In genomic region chr1:165945911-165946310, GRCh38 we compare ENCODE assay signal across 39 cellular contexts.
"Had no signal": no experiment of that assay in that cellular context is flagged by ENCODE, and none has a peak within 500 bp of the region (broad histone marks: within the 10 kb centered on the region; RNA-seq: fewer than 3 reads in every experiment).

No MANE protein-coding gene starts in this region.

- H3K9me3 ChIP-seq: adrenal gland, ascending aorta, body of pancreas, breast epithelium had no signal

- H3K4me1 ChIP-seq: adrenal gland, ascending aorta, body of pancreas, breast epithelium had no signal

- H3K27ac ChIP-seq: adrenal gland, ascending aorta, body of pancreas, brain microvascular endothelial cell, breast epithelium, cardiac muscle cell had no signal

- H3K4me1 Mint-ChIP-seq: activated naive CD4-positive, alpha-beta T cell treated with anti-CD3 and anti-CD28 coated beads, Interleukin-2, amount 10 ng/mL, durations not matched to agents 7 days and 5 days; activated naive CD4-positive, alpha-beta T cell treated with anti-CD3 and anti-CD28 coated beads, Interleukin-2, amount 50 U/mL, for 24 hours; activated naive CD8-positive, alpha-beta T cell treated with anti-CD3 and anti-CD28 coated beads for 36 hours; activated naive CD8-positive, alpha-beta T cell treated with anti-CD3 and anti-CD28 coated beads, Interleukin-2, amount 10 ng/mL, durations not matched to agents 7 days and 5 days; activated naive CD8-positive, alpha-beta T cell treated with anti-CD3 and anti-CD28 coated beads, Interleukin-2, amount 50 U/mL, for 24 hours; activated T-helper 17 cell treated with anti-CD3 and anti-CD28 coated beads, Interleukin-2, amount 50 U/mL, for 72 hours; central memory CD8-positive, alpha-beta T cell had no signal

- H3K27ac Mint-ChIP-seq: activated naive CD4-positive, alpha-beta T cell treated with anti-CD3 and anti-CD28 coated beads for 36 hours; activated naive CD4-positive, alpha-beta T cell treated with anti-CD3 and anti-CD28 coated beads, Interleukin-2, amount 10 ng/mL, durations not matched to agents 7 days and 5 days; activated naive CD4-positive, alpha-beta T cell treated with anti-CD3 and anti-CD28 coated beads, Interleukin-2, amount 50 U/mL, for 24 hours; activated naive CD4-positive, alpha-beta T cell treated with anti-CD3 and anti-CD28 coated beads, Interleukin-2, amount 50 U/mL, for 72 hours; activated naive CD8-positive, alpha-beta T cell; activated naive CD8-positive, alpha-beta T cell treated with anti-CD3 and anti-CD28 coated beads for 36 hours; activated naive CD8-positive, alpha-beta T cell treated with anti-CD3 and anti-CD28 coated beads, Interleukin-2, amount 10 ng/mL, durations not matched to agents 7 days and 5 days; activated naive CD8-positive, alpha-beta T cell treated with anti-CD3 and anti-CD28 coated beads, Interleukin-2, amount 50 U/mL, for 24 hours; activated T-cell treated with anti-CD3 and anti-CD28 coated beads, Interleukin-2, amount 50 U/mL, for 24 hours; activated T-cell treated with anti-CD3 and anti-CD28 coated beads, Interleukin-2, amount 50 U/mL, for 72 hours; activated T-helper 1 cell treated with anti-CD3 and anti-CD28 coated beads, Interleukin-12 subunit alpha, Interleukin-12 subunit beta, Interleukin-2, Interleukin-4 antibody, amounts not matched to agents 30 ng/mL and 10 ng/mL and 1 ng/mL, durations not matched to agents 14 hours and 24 hours and 36 hours; activated T-helper 17 cell treated with anti-CD3 and anti-CD28 coated beads, Interleukin-2, amount 50 U/mL, for 72 hours; activated T-helper 2 cell treated with anti-CD3 and anti-CD28 coated beads, Interferon-gamma antibody, Interleukin-2, Interleukin-4, amounts not matched to agents 10 μg/mL and 5 μg/mL and 100 μg/mL, durations not matched to agents 14 hours and 24 hours and 36 hours; brain had no signal

- H3K36me3 ChIP-seq: adrenal gland, ascending aorta, brain microvascular endothelial cell, breast epithelium, cardiac muscle cell had no signal

- H3K36me3 Mint-ChIP-seq: activated naive CD4-positive, alpha-beta T cell treated with anti-CD3 and anti-CD28 coated beads, Interleukin-2, amount 10 ng/mL, durations not matched to agents 7 days and 5 days; activated naive CD4-positive, alpha-beta T cell treated with anti-CD3 and anti-CD28 coated beads, Interleukin-2, amount 50 U/mL, for 24 hours; activated naive CD4-positive, alpha-beta T cell treated with anti-CD3 and anti-CD28 coated beads, Interleukin-2, amount 50 U/mL, for 72 hours; activated naive CD8-positive, alpha-beta T cell; activated naive CD8-positive, alpha-beta T cell treated with anti-CD3 and anti-CD28 coated beads for 36 hours; activated naive CD8-positive, alpha-beta T cell treated with anti-CD3 and anti-CD28 coated beads, Interleukin-2, amount 10 ng/mL, durations not matched to agents 7 days and 5 days; brain had no signal

- ATAC-seq: activated naive CD4-positive, alpha-beta T cell treated with anti-CD3 and anti-CD28 coated beads, Interleukin-2, amount 50 U/mL, for 72 hours; activated naive CD8-positive, alpha-beta T cell treated with anti-CD3 and anti-CD28 coated beads, Interleukin-2, amount 50 U/mL, for 24 hours; activated T-cell treated with anti-CD3 and anti-CD28 coated beads, Interleukin-2, amount 50 U/mL, for 4 hours; activated T-cell treated with anti-CD3 and anti-CD28 coated beads, Interleukin-2, amount 50 U/mL, for 72 hours; activated T-helper 17 cell treated with anti-CD3 and anti-CD28 coated beads, Interleukin-2, amount 50 U/mL, for 72 hours; body of pancreas had no signal

- H3K4me3 Mint-ChIP-seq: activated naive CD4-positive, alpha-beta T cell treated with anti-CD3 and anti-CD28 coated beads for 36 hours; activated naive CD4-positive, alpha-beta T cell treated with anti-CD3 and anti-CD28 coated beads, Interleukin-2, amount 10 ng/mL, durations not matched to agents 7 days and 5 days; activated naive CD4-positive, alpha-beta T cell treated with anti-CD3 and anti-CD28 coated beads, Interleukin-2, amount 50 U/mL, for 24 hours; activated naive CD8-positive, alpha-beta T cell; activated naive CD8-positive, alpha-beta T cell treated with anti-CD3 and anti-CD28 coated beads for 36 hours; activated naive CD8-positive, alpha-beta T cell treated with anti-CD3 and anti-CD28 coated beads, Interleukin-2, amount 10 ng/mL, durations not matched to agents 7 days and 5 days; activated naive CD8-positive, alpha-beta T cell treated with anti-CD3 and anti-CD28 coated beads, Interleukin-2, amount 50 U/mL, for 24 hours; activated T-cell treated with anti-CD3 and anti-CD28 coated beads, Interleukin-2, amount 50 U/mL, for 24 hours; activated T-cell treated with anti-CD3 and anti-CD28 coated beads, Interleukin-2, amount 50 U/mL, for 4 hours; activated T-cell treated with anti-CD3 and anti-CD28 coated beads, Interleukin-2, amount 50 U/mL, for 72 hours; activated T-helper 1 cell treated with anti-CD3 and anti-CD28 coated beads, Interleukin-12 subunit alpha, Interleukin-12 subunit beta, Interleukin-2, Interleukin-4 antibody, amounts not matched to agents 30 ng/mL and 10 ng/mL and 1 ng/mL, durations not matched to agents 14 hours and 24 hours and 36 hours; activated T-helper 17 cell treated with anti-CD3 and anti-CD28 coated beads, Interleukin-2, amount 50 U/mL, for 72 hours; brain; central memory CD8-positive, alpha-beta T cell had no signal

- H3K4me3 ChIP-seq: adrenal gland, ascending aorta, body of pancreas, breast epithelium, cardiac muscle cell had no signal

- H3K9me3 Mint-ChIP-seq: activated naive CD4-positive, alpha-beta T cell treated with anti-CD3 and anti-CD28 coated beads for 36 hours; activated naive CD4-positive, alpha-beta T cell treated with anti-CD3 and anti-CD28 coated beads, Interleukin-2, amount 10 ng/mL, durations not matched to agents 7 days and 5 days; activated naive CD4-positive, alpha-beta T cell treated with anti-CD3 and anti-CD28 coated beads, Interleukin-2, amount 50 U/mL, for 24 hours; activated naive CD4-positive, alpha-beta T cell treated with anti-CD3 and anti-CD28 coated beads, Interleukin-2, amount 50 U/mL, for 72 hours; activated naive CD8-positive, alpha-beta T cell treated with anti-CD3 and anti-CD28 coated beads for 36 hours; activated naive CD8-positive, alpha-beta T cell treated with anti-CD3 and anti-CD28 coated beads, Interleukin-2, amount 10 ng/mL, durations not matched to agents 7 days and 5 days; activated naive CD8-positive, alpha-beta T cell treated with anti-CD3 and anti-CD28 coated beads, Interleukin-2, amount 50 U/mL, for 24 hours; activated T-cell treated with anti-CD3 and anti-CD28 coated beads, Interleukin-2, amount 50 U/mL, for 24 hours; activated T-cell treated with anti-CD3 and anti-CD28 coated beads, Interleukin-2, amount 50 U/mL, for 4 hours; activated T-cell treated with anti-CD3 and anti-CD28 coated beads, Interleukin-2, amount 50 U/mL, for 72 hours; activated T-helper 1 cell treated with anti-CD3 and anti-CD28 coated beads, Interleukin-12 subunit alpha, Interleukin-12 subunit beta, Interleukin-2, Interleukin-4 antibody, amounts not matched to agents 30 ng/mL and 10 ng/mL and 1 ng/mL, durations not matched to agents 14 hours and 24 hours and 36 hours; activated T-helper 17 cell treated with anti-CD3 and anti-CD28 coated beads, Interleukin-2, amount 50 U/mL, for 72 hours; activated T-helper 2 cell treated with anti-CD3 and anti-CD28 coated beads, Interferon-gamma antibody, Interleukin-2, Interleukin-4, amounts not matched to agents 10 μg/mL and 5 μg/mL and 100 μg/mL, durations not matched to agents 14 hours and 24 hours and 36 hours; brain; central memory CD8-positive, alpha-beta T cell had no signal

- DNase-seq: activated effector memory CD4-positive, alpha-beta T cell treated with anti-CD3 and anti-CD28 coated beads, Interleukin-2, amount 50 U/mL, for 16 hours; activated effector memory CD4-positive, alpha-beta T cell treated with Interleukin-2 at 50 U/mL for 16 hours; activated gamma-delta T cell; activated gamma-delta T cell treated with Interleukin-2 at 50 U/mL for 16 hours; activated naive CD4-positive, alpha-beta T cell; activated naive CD4-positive, alpha-beta T cell treated with anti-CD3 and anti-CD28 coated beads for 36 hours; activated naive CD4-positive, alpha-beta T cell treated with anti-CD3 and anti-CD28 coated beads, Interleukin-2, amount 10 ng/mL, durations not matched to agents 7 days and 5 days; activated naive CD4-positive, alpha-beta T cell treated with anti-CD3 and anti-CD28 coated beads, Interleukin-2, amount 50 U/mL, for 16 hours; activated naive CD4-positive, alpha-beta T cell treated with Interleukin-2 at 50 U/mL for 16 hours; activated naive CD8-positive, alpha-beta T cell treated with anti-CD3 and anti-CD28 coated beads for 36 hours; activated naive CD8-positive, alpha-beta T cell treated with anti-CD3 and anti-CD28 coated beads, Interleukin-2, amount 10 ng/mL, durations not matched to agents 7 days and 5 days; activated naive CD8-positive, alpha-beta T cell treated with anti-CD3 and anti-CD28 coated beads, Interleukin-2, amount 50 U/mL, for 24 hours; activated T-cell treated with anti-CD3 and anti-CD28 coated beads, Interleukin-2, amount 50 U/mL, for 1 hour; activated T-cell treated with anti-CD3 and anti-CD28 coated beads, Interleukin-2, amount 50 U/mL, for 24 hours; activated T-cell treated with anti-CD3 and anti-CD28 coated beads, Interleukin-2, amount 50 U/mL, for 4 hours; activated T-cell treated with anti-CD3 and anti-CD28 coated beads, Interleukin-2, amount 50 U/mL, for 48 hours; activated T-cell treated with anti-CD3 and anti-CD28 coated beads, Interleukin-2, amount 50 U/mL, for 72 hours; adrenal gland; amniotic stem cell; amygdala; anterior cingulate cortex; aorta; body of pancreas; brain microvascular endothelial cell; central memory CD4-positive, alpha-beta T cell; cerebellar nuclear complex had no signal

- H3K27me3 ChIP-seq: adrenal gland, ascending aorta, body of pancreas, brain microvascular endothelial cell, breast epithelium, cardiac muscle cell had no signal

- FAIRE-seq: astrocyte, bronchial epithelial cell had no signal
